27 cellular contexts compared by ENCODE assay signal in genomic region chr3:175914785-175915184, GRCh38.
A peak's percentile ranks its signal among the peaks of the same experiment; 100 is the strongest.
DNase-seq lines count a peak whose midpoint lies in the region; ATAC-seq and TF ChIP-seq lines count a peak whose summit lies in the region.
"Had no signal": no experiment of that assay in that cellular context is flagged by ENCODE, and none has a peak within 500 bp of the region (broad histone marks: within the 10 kb centered on the region; RNA-seq: fewer than 3 reads in every experiment).

No MANE protein-coding gene starts in this region.

- no peaks in the 10 kb centered on the region for H3K36me3 ChIP-seq in MM.1S (replicated peaks; ENCODE audit: insufficient read depth, low read length)
- H3K36me3 ChIP-seq: esophagus squamous epithelium, upper lobe of right lung had no signal

- no peaks in the 10 kb centered on the region for H3K4me1 Mint-ChIP-seq in activated CD4-positive, alpha-beta memory T cell treated with anti-CD3 and anti-CD28 coated beads, Interleukin-2, amount 10 ng/mL, durations not matched to agents 7 days and 5 days
- H3K4me1 Mint-ChIP-seq: activated naive CD8-positive, alpha-beta T cell treated with anti-CD3 and anti-CD28 coated beads, Interleukin-2, amount 50 U/mL, for 24 hours; central memory CD8-positive, alpha-beta T cell had no signal

- H3K36me3 Mint-ChIP-seq in activated CD4-positive, alpha-beta memory T cell treated with anti-CD3 and anti-CD28 coated beads, Interleukin-2, amount 10 ng/mL, durations not matched to agents 7 days and 5 days (ENCODE audit: low read depth): no peaks in the 10 kb centered on the region

- H3K4me3 Mint-ChIP-seq in activated CD4-positive, alpha-beta memory T cell treated with anti-CD3 and anti-CD28 coated beads, Interleukin-2, amount 10 ng/mL, durations not matched to agents 7 days and 5 days: no peak overlapping the region
- H3K4me3 Mint-ChIP-seq: activated naive CD8-positive, alpha-beta T cell treated with anti-CD3 and anti-CD28 coated beads, Interleukin-2, amount 50 U/mL, for 24 hours; activated T-cell treated with anti-CD3 and anti-CD28 coated beads, Interleukin-2, amount 50 U/mL, for 72 hours; central memory CD8-positive, alpha-beta T cell; T-helper 1 cell treated with Interleukin-12 subunit alpha and Interleukin-12 subunit beta and Interleukin-4 antibody, amounts not matched to agents 30 μg/mL and 1 μg/mL, for 36 hours had no signal

- POLR2A ChIA-PET in activated CD4-positive, alpha-beta memory T cell treated with anti-CD3 and anti-CD28 coated beads, Interleukin-2, amount 10 ng/mL, durations not matched to agents 7 days and 5 days (lab: Charles Lee): no interaction called here

- no peaks in the 10 kb centered on the region for H3K9me3 ChIP-seq in MM.1S (replicated peaks; ENCODE audit: insufficient read depth, low read length)
- H3K9me3 ChIP-seq: SK-N-SH, upper lobe of right lung had no signal

- no peak overlapping the region for H3K27ac ChIP-seq in MM.1S (ENCODE audit: low read length)
- H3K27ac ChIP-seq: BLaER1 treated with 17β-estradiol and CSF1 and Interleukin-3, amounts not matched to agents 10 nM and 100 nM; esophagus squamous epithelium; upper lobe of right lung had no signal

- no peak for TF ChIP-seq CTCF in MM.1S (IDR thresholded peaks at IDR 0.05; ENCODE audit: low read length)
- no peak for TF ChIP-seq CTCF in choroid plexus epithelial cell (conservative IDR thresholded peaks at IDR 0.05; ENCODE audit: low read depth, low read length)

- no peaks in the 10 kb centered on the region for H3F3A ChIP-seq in MM.1S (ENCODE audit: insufficient read depth, low read length)

- no peaks in the 10 kb centered on the region for H3K27me3 Mint-ChIP-seq in activated CD4-positive, alpha-beta memory T cell treated with anti-CD3 and anti-CD28 coated beads, Interleukin-2, amount 10 ng/mL, durations not matched to agents 7 days and 5 days
- H3K27me3 Mint-ChIP-seq: activated naive CD8-positive, alpha-beta T cell treated with anti-CD3 and anti-CD28 coated beads, Interleukin-2, amount 50 U/mL, for 24 hours; central memory CD8-positive, alpha-beta T cell had no signal

- peaks cover 6% of the 10 kb centered on the region for H3K9me3 Mint-ChIP-seq in activated CD4-positive, alpha-beta memory T cell treated with anti-CD3 and anti-CD28 coated beads, Interleukin-2, amount 10 ng/mL, durations not matched to agents 7 days and 5 days

- H3K4me3 ChIP-seq in MM.1S (ENCODE audit: low read length) (no peak overlapping the region), choroid plexus epithelial cell (ENCODE audit: low read depth, low read length) (no peak overlapping the region)
- H3K4me3 ChIP-seq: BLaER1 treated with 17β-estradiol and CSF1 and Interleukin-3, amounts not matched to agents 10 nM and 100 nM; esophagus squamous epithelium; upper lobe of right lung had no signal

- no peak overlapping the region for H3K27ac Mint-ChIP-seq in activated CD4-positive, alpha-beta memory T cell treated with anti-CD3 and anti-CD28 coated beads, Interleukin-2, amount 10 ng/mL, durations not matched to agents 7 days and 5 days
- H3K27ac Mint-ChIP-seq: activated naive CD8-positive, alpha-beta T cell treated with anti-CD3 and anti-CD28 coated beads, Interleukin-2, amount 50 U/mL, for 24 hours; activated T-cell treated with anti-CD3 and anti-CD28 coated beads, Interleukin-2, amount 50 U/mL, for 72 hours; T-helper 1 cell treated with Interleukin-12 subunit alpha and Interleukin-12 subunit beta and Interleukin-4 antibody, amounts not matched to agents 30 μg/mL and 1 μg/mL, for 36 hours had no signal

- CTCF ChIA-PET in activated CD4-positive, alpha-beta memory T cell treated with anti-CD3 and anti-CD28 coated beads, Interleukin-2, amount 10 ng/mL, durations not matched to agents 7 days and 5 days (lab: Charles Lee): no interaction called here

- no peak overlapping the region for H3K4me2 ChIP-seq in MM.1S (ENCODE audit: low read depth, low read length)
- H3K4me2 ChIP-seq: BLaER1 treated with 17β-estradiol and CSF1 and Interleukin-3, amounts not matched to agents 10 nM and 100 nM; SK-N-SH had no signal

- H4K20me1 ChIP-seq in MM.1S (ENCODE audit: insufficient read depth, low read length): no peaks in the 10 kb centered on the region
- H4K20me1 ChIP-seq: BLaER1 treated with 17β-estradiol and CSF1 and Interleukin-3, amounts not matched to agents 10 nM and 100 nM had no signal

- DNase-seq in MM.1S (peak; percentile 61), choroid plexus epithelial cell (ENCODE audit: low read depth) (peak; percentile 32), renal cortical epithelial cell (ENCODE audit: low read depth) (peak; percentile 18)
- DNase-seq in activated CD4-positive, alpha-beta memory T cell treated with anti-CD3 and anti-CD28 coated beads, Interleukin-2, amount 10 ng/mL, durations not matched to agents 7 days and 5 days: no peak
- DNase-seq in activated CD4-positive, alpha-beta T cell treated with anti-CD3 and anti-CD28 coated beads, Interleukin-2, amount 50 U/mL, for 48 hours: no peak
- DNase-seq: activated CD4-positive, alpha-beta T cell treated with anti-CD3 and anti-CD28 coated beads, Interleukin-2, amount 50 U/mL, for 4 hours; activated naive CD4-positive, alpha-beta T cell; activated naive CD8-positive, alpha-beta T cell treated with anti-CD3 and anti-CD28 coated beads, Interleukin-2, amount 50 U/mL, for 24 hours; activated T-cell treated with anti-CD3 and anti-CD28 coated beads, Interleukin-2, amount 50 U/mL, for 72 hours; DMS79; esophagus squamous epithelium; H7; hippocampal formation; left colon; NCI-H1048; NCI-H2171 treated with DMSO at 0.1 percent for 48 hours; NCI-H524 treated with DMSO at 0.1 percent for 48 hours; SK-N-SH; small intestine; stimulated activated naive CD4-positive, alpha-beta T cell treated with Interleukin-2 at 50 U/mL for 16 hours; upper lobe of right lung had no signal

- peak; percentile 58 for ATAC-seq in GM18907 (IDR thresholded peaks at IDR 0.05; ENCODE audit: unreplicated experiment)
- no peak for ATAC-seq in HG03521 (IDR thresholded peaks at IDR 0.05; ENCODE audit: unreplicated experiment)
- ATAC-seq: activated naive CD8-positive, alpha-beta T cell treated with anti-CD3 and anti-CD28 coated beads, Interleukin-2, amount 50 U/mL, for 24 hours; activated T-cell treated with anti-CD3 and anti-CD28 coated beads, Interleukin-2, amount 50 U/mL, for 72 hours; left colon; Right ventricle myocardium inferior; upper lobe of right lung had no signal

- H3K27me3 ChIP-seq in MM.1S (replicated peaks; ENCODE audit: insufficient read depth, low read length): no peaks in the 10 kb centered on the region
- H3K27me3 ChIP-seq: BLaER1 treated with 17β-estradiol and CSF1 and Interleukin-3, amounts not matched to agents 10 nM and 100 nM; esophagus squamous epithelium; upper lobe of right lung had no signal

- H3K4me1 ChIP-seq in MM.1S (ENCODE audit: low read length): peaks cover 12% of the 10 kb centered on the region
- H3K4me1 ChIP-seq: BLaER1 treated with 17β-estradiol and CSF1 and Interleukin-3, amounts not matched to agents 10 nM and 100 nM; esophagus squamous epithelium; upper lobe of right lung had no signal

- H3K9me2 ChIP-seq in MM.1S (replicated peaks; ENCODE audit: insufficient read depth, low read length): no peaks in the 10 kb centered on the region

- no peaks in the 10 kb centered on the region for H3K79me2 ChIP-seq in MM.1S (ENCODE audit: low read length)

- peak overlapping the region; percentile 7; the same call in 1 of the 2 replicates for H2AFZ ChIP-seq in MM.1S (ENCODE audit: low read length)

- no peak overlapping the region for H3K9ac ChIP-seq in MM.1S (ENCODE audit: low read length)
- H3K9ac ChIP-seq: BLaER1 treated with 17β-estradiol and CSF1 and Interleukin-3, amounts not matched to agents 10 nM and 100 nM; SK-N-SH had no signal

Comparison
In these comparisons a context has a peak if more than half of its experiments do, and no peak if none do; other contexts are left out.
1. DNase-seq: peak in MM.1S (single experiment), choroid plexus epithelial cell (single experiment) and renal cortical epithelial cell (single experiment); none in activated CD4-positive, alpha-beta memory T cell treated with anti-CD3 and anti-CD28 coated beads, Interleukin-2, amount 10 ng/mL, durations not matched to agents 7 days and 5 days (single experiment) and activated CD4-positive, alpha-beta T cell treated with anti-CD3 and anti-CD28 coated beads, Interleukin-2, amount 50 U/mL, for 48 hours (0 of 2).